ENCODE assay signal across 9 cellular contexts in genomic region chr6:107962723-107963122, GRCh38.
"Had no signal": no experiment of that assay in that cellular context is flagged by ENCODE, and none has a peak within 500 bp of the region (broad histone marks: within the 10 kb centered on the region; RNA-seq: fewer than 3 reads in every experiment).

No MANE protein-coding gene starts in this region.

- H3K36me3 Mint-ChIP-seq: IgD-negative memory B cell had no signal

- FAIRE-seq: HepG2 had no signal

- ATAC-seq: HCT116, HepG2 had no signal

- H3K27ac Mint-ChIP-seq: IgD-negative memory B cell had no signal

- H3K27me3 Mint-ChIP-seq: IgD-negative memory B cell had no signal

- H3K4me3 ChIP-seq: GM23248, HAP-1 had no signal

- H3K9ac ChIP-seq: GM23248 had no signal

- H3K9me3 ChIP-seq: HAP-1 had no signal

- DNase-seq: GM23248, GOT3, H7, KG1 had no signal

- H3K27ac ChIP-seq: GM23248, HL-60 had no signal

- H2AFZ ChIP-seq: GM23248 had no signal
